Comparison of ENCODE assay signal across 9 cellular contexts in genomic region chr19:16470541-16470910, GRCh38. TPM values are rescaled to one million over a fixed set of nuclear protein-coding genes. Genes with fewer than 3 reads are reported as not detected.
A peak's percentile ranks its signal among the peaks of the same experiment; 100 is the strongest.
DNase-seq lines count a peak whose midpoint lies in the region; ATAC-seq and TF ChIP-seq lines count a peak whose summit lies in the region.
"Had no signal": no experiment of that assay in that cellular context is flagged by ENCODE, and none has a peak within 500 bp of the region (broad histone marks: within the 10 kb centered on the region; RNA-seq: fewer than 3 reads in every experiment).

No MANE protein-coding gene starts in this region.

- intact Hi-C loops in heart right ventricle (cut with DNase I) = no loop called here
- intact Hi-C loops in Right ventricle myocardium superior (cut with DNase I) = no loop called here
- intact Hi-C loops in upper lobe of right lung (cut with DNase I) = no loop called here

- H3K4me3 Mint-ChIP-seq in activated naive CD8-positive, alpha-beta T cell treated with anti-CD3 and anti-CD28 coated beads, Interleukin-2, amount 10 ng/mL, durations not matched to agents 7 days and 5 days = peak overlapping the region; percentile 93

- peaks cover 2% of the 10 kb centered on the region for H3K27me3 Mint-ChIP-seq in activated naive CD8-positive, alpha-beta T cell treated with anti-CD3 and anti-CD28 coated beads, Interleukin-2, amount 10 ng/mL, durations not matched to agents 7 days and 5 days

- H3K4me1 Mint-ChIP-seq in activated naive CD8-positive, alpha-beta T cell treated with anti-CD3 and anti-CD28 coated beads, Interleukin-2, amount 10 ng/mL, durations not matched to agents 7 days and 5 days = peaks cover 16% of the 10 kb centered on the region

- H3K27me3 ChIP-seq in heart right ventricle = no peaks in the 10 kb centered on the region
- no peaks in the 10 kb centered on the region for H3K27me3 ChIP-seq in layer of hippocampus (ENCODE audit: control insufficient read depth, insufficient read depth, low read length)
- H3K27me3 ChIP-seq in upper lobe of right lung = no peaks in the 10 kb centered on the region

- H3K27ac Mint-ChIP-seq in activated naive CD8-positive, alpha-beta T cell treated with anti-CD3 and anti-CD28 coated beads, Interleukin-2, amount 10 ng/mL, durations not matched to agents 7 days and 5 days = no peak overlapping the region

- ATAC-seq in heart right ventricle = no peak
- ATAC-seq in Right ventricle myocardium superior (ENCODE audit: poor library complexity) = no peak
- ATAC-seq in activated naive CD8-positive, alpha-beta T cell treated with anti-CD3 and anti-CD28 coated beads, Interleukin-2, amount 10 ng/mL, durations not matched to agents 7 days and 5 days (ENCODE audit: low read depth) = no peak
- ATAC-seq in upper lobe of right lung = no peak
- no peak for ATAC-seq in GM19324 (IDR thresholded peaks at IDR 0.05; ENCODE audit: low FRiP score, unreplicated experiment)

- 16 to 19% methylated on average over 7 of the region's 7 CpGs for WGBS in heart right ventricle, 2 donors

- DNase-seq in heart right ventricle (no peak), Right ventricle myocardium superior (no peak), upper lobe of right lung (no peak), DMS114 treated with DMSO at 0.1 percent for 48 hours (lab: John Stamatoyannopoulos, UW; ENCODE audit: unreplicated experiment) (no peak)
- DNase-seq in activated naive CD8-positive, alpha-beta T cell treated with anti-CD3 and anti-CD28 coated beads, Interleukin-2, amount 10 ng/mL, durations not matched to agents 7 days and 5 days = no peak
- DNase-seq in stimulated activated CD4-positive, alpha-beta T cell treated with anti-CD3 and anti-CD28 coated beads, Interleukin-1b, Interleukin-23, amount 100 ng/mL, for 48 hours = no peak
- DNase-seq: NCI-H748 treated with DMSO at 0.1 percent for 48 hours had no signal

- peaks cover 1% of the 10 kb centered on the region for H3K9me3 Mint-ChIP-seq in activated naive CD8-positive, alpha-beta T cell treated with anti-CD3 and anti-CD28 coated beads, Interleukin-2, amount 10 ng/mL, durations not matched to agents 7 days and 5 days

- H3K36me3 Mint-ChIP-seq in activated naive CD8-positive, alpha-beta T cell treated with anti-CD3 and anti-CD28 coated beads, Interleukin-2, amount 10 ng/mL, durations not matched to agents 7 days and 5 days = no peaks in the 10 kb centered on the region

- POLR2A ChIA-PET in activated naive CD8-positive, alpha-beta T cell treated with anti-CD3 and anti-CD28 coated beads, Interleukin-2, amount 10 ng/mL, durations not matched to agents 7 days and 5 days (lab: Charles Lee) = interaction anchor here (1.3 to 1.7 kb wide), 2 partner anchors 8 to 158 kb away, joined by 3 to 5 read pairs; no protein-coding TSS in a partner anchor

- H3K27ac ChIP-seq in heart right ventricle (peak overlapping the region in 6 of 10 donors; percentile 83 to 92 (median 90)), layer of hippocampus (ENCODE audit: low read depth, low read length) (peak overlapping the region; percentile 19), upper lobe of right lung (peak overlapping the region; percentile 65)

- H3K9me3 ChIP-seq in heart right ventricle = peaks cover 0 to 8% (median 0%) of the 10 kb centered on the region in 11 donors
- no peaks in the 10 kb centered on the region for H3K9me3 ChIP-seq in upper lobe of right lung

- TF ChIP-seq CTCF in heart right ventricle (IDR thresholded peaks at IDR 0.05) = no peak
- no peak for TF ChIP-seq CTCF in upper lobe of right lung (IDR thresholded peaks at IDR 0.05)

- H3K4me1 ChIP-seq in heart right ventricle (peaks cover 22 to 60% (median 51%) of the 10 kb centered on the region in 9 donors), upper lobe of right lung (peaks cover 24% of the 10 kb centered on the region)

- H3K36me3 ChIP-seq in heart right ventricle (peaks cover 0 to 5% (median 0%) of the 10 kb centered on the region in 9 donors), upper lobe of right lung (no peaks in the 10 kb centered on the region)

- H3K4me3 ChIP-seq in heart right ventricle = peak overlapping the region in 9 of 10 donors; percentile 87 to 97 (median 94)
- H3K4me3 ChIP-seq in upper lobe of right lung = peak overlapping the region; percentile 83

RNA-seq across cellular contexts. Expression of gene EPS15L1, which starts 1.2 kb away (rescaled TPM):
- total RNA-seq in heart right ventricle = 10 to 100 TPM; 46.9 to 70.1 (median 57.4) TPM
- polyA plus RNA-seq in heart right ventricle = 10 to 100 TPM; 41.3 to 79.7 TPM
- 76.1 TPM for total RNA-seq in Right ventricle myocardium superior
- 10 to 100 TPM; 40.0 to 41.7 TPM for total RNA-seq in activated naive CD8-positive, alpha-beta T cell treated with anti-CD3 and anti-CD28 coated beads, Interleukin-2, amount 10 ng/mL, durations not matched to agents 7 days and 5 days
- total RNA-seq in upper lobe of right lung = 42.8 TPM

RNA-seq across cellular contexts. Expression of gene CALR3, which starts 25.4 kb away (rescaled TPM):
- total RNA-seq in heart right ventricle (under 1 TPM in 1 of 10 donors, not detected in 9; 0.22 TPM), Right ventricle myocardium superior (not detected), upper lobe of right lung (not detected)
- not detected for polyA plus RNA-seq in heart right ventricle
- total RNA-seq in activated naive CD8-positive, alpha-beta T cell treated with anti-CD3 and anti-CD28 coated beads, Interleukin-2, amount 10 ng/mL, durations not matched to agents 7 days and 5 days = not detected

RNA-seq across cellular contexts. Expression of gene C19orf44, which starts 25.7 kb away (rescaled TPM):
- total RNA-seq in heart right ventricle (1 to 10 TPM; 1.6 to 3.5 (median 2.9) TPM), Right ventricle myocardium superior (3.6 TPM), upper lobe of right lung (6.7 TPM)
- polyA plus RNA-seq in heart right ventricle = 1 to 10 TPM; 3.0 to 4.1 TPM
- total RNA-seq in activated naive CD8-positive, alpha-beta T cell treated with anti-CD3 and anti-CD28 coated beads, Interleukin-2, amount 10 ng/mL, durations not matched to agents 7 days and 5 days = 1 to 10 TPM; 3.0 to 3.3 TPM

Comparison
In these comparisons a context has a peak if more than half of its experiments do, and no peak if none do; other contexts are left out.
1. H3K27ac ChIP-seq: peak in every context shown above with its lines; median percentile 90 in heart right ventricle; 65 in upper lobe of right lung; 19 in layer of hippocampus.